ENCODE assay signal across 8 cellular contexts in genomic region chr3:128075516-128076464, GRCh38. TPM values are rescaled to one million over a fixed set of nuclear protein-coding genes. Genes with fewer than 3 reads are reported as not detected.
DNase-seq lines count a peak whose midpoint lies in the region; ATAC-seq and TF ChIP-seq lines count a peak whose summit lies in the region.

No MANE protein-coding gene starts in this region.

- no peaks in the 10 kb centered on the region for H3K27me3 ChIP-seq in CD8-positive, alpha-beta T cell (ENCODE audit: insufficient read depth, low read length)
- peaks cover 0 to 9% of the 10 kb centered on the region in 2 donors for H3K27me3 ChIP-seq in left lung

- DNase-seq in CD8-positive, alpha-beta T cell, result peak; percentile 72 to 91 (median 82)
- DNase-seq in NCI-H1105 (lab: John Stamatoyannopoulos, UW) (peak; percentile 95), dedifferentiated amniotic fluid mesenchymal stem cell (ENCODE audit: extremely low spot score) (peak; percentile 79), left lung (peak; percentile 90 to 99), NCI-H748 treated with DMSO at 0.1 percent for 48 hours (lab: John Stamatoyannopoulos, UW) (no peak)
- DNase-seq in activated CD4-positive, alpha-beta T cell treated with anti-CD3 and anti-CD28 coated beads, Interleukin-2, amount 50 U/mL, for 24 hours (ENCODE audit: low read depth in 1 of 2, low spot score in 1 of 2), result peak; percentile 67 to 77
- peak; percentile 78 for DNase-seq in stimulated activated CD4-positive, alpha-beta T cell treated with anti-CD3 and anti-CD28 coated beads, Interleukin-1b, Interleukin-23, amount 100 ng/mL, for 48 hours

- H3K36me3 Mint-ChIP-seq in CD8-positive, alpha-beta T cell, result peaks cover 52% of the 10 kb centered on the region

- TF ChIP-seq CTCF in CD8-positive, alpha-beta T cell (IDR thresholded peaks at IDR 0.05), result peak; percentile 94
- peak; percentile 97 to 100 for TF ChIP-seq CTCF in left lung (IDR thresholded peaks at IDR 0.05)

- intact Hi-C loops in CD8-positive, alpha-beta T cell (cut with DNase I, micrococcal nuclease), result loop anchor here (1.0 to 10.0 kb wide), 13 partner anchors 23 to 1199 kb away; partner anchors contain the start of genes SEC61A1 (in 2 of the 2), EEFSEC (in 1 of the 2), HMCES (in 1 of the 2) and RUVBL1 (in 1 of the 2)
- intact Hi-C loops in left lung (cut with DNase I), result no loop called here

- ATAC-seq in CD8-positive, alpha-beta T cell, result peak; percentile 91
- ATAC-seq in GM21576 (IDR thresholded peaks at IDR 0.05; ENCODE audit: unreplicated experiment) (peak; percentile 62), left lung (peak; percentile 97)

- H3K9me3 Mint-ChIP-seq in CD8-positive, alpha-beta T cell, result no peaks in the 10 kb centered on the region

- H3K9me3 ChIP-seq in CD8-positive, alpha-beta T cell (ENCODE audit: low read length), result no peaks in the 10 kb centered on the region
- H3K9me3 ChIP-seq in left lung, result no peaks in the 10 kb centered on the region

- H3K27me3 Mint-ChIP-seq in CD8-positive, alpha-beta T cell (ENCODE audit: low read depth), result peaks cover 3% of the 10 kb centered on the region

- CTCF ChIA-PET in CD8-positive, alpha-beta T cell (lab: Charles Lee), result interaction anchor here (0.6 to 1.5 kb wide), 9 partner anchors 9 to 245 kb away, joined by 3 to 5 read pairs (median 3); no protein-coding TSS in a partner anchor

- H3K4me3 Mint-ChIP-seq in CD8-positive, alpha-beta T cell, result peak overlapping the region; percentile 73

- H3K27ac ChIP-seq in CD8-positive, alpha-beta T cell (ENCODE audit: low read depth, low read length), result no peak overlapping the region
- H3K27ac ChIP-seq in left lung, result peak overlapping the region; percentile 46 to 58

- POLR2A ChIA-PET in CD8-positive, alpha-beta T cell (lab: Charles Lee), result interaction anchor here (1.5 kb wide), 1 partner anchor 48 kb away, joined by 6 read pairs; the partner anchor contains the start of gene RUVBL1

- no peak overlapping the region for H3K27ac Mint-ChIP-seq in CD8-positive, alpha-beta T cell

- H3K36me3 ChIP-seq in CD8-positive, alpha-beta T cell (ENCODE audit: insufficient read depth, low read length), result peaks cover 1% of the 10 kb centered on the region
- peaks cover 0 to 47% of the 10 kb centered on the region in 2 donors for H3K36me3 ChIP-seq in left lung

- H3K4me1 Mint-ChIP-seq in CD8-positive, alpha-beta T cell (ENCODE audit: low read depth), result peaks cover 7% of the 10 kb centered on the region

- H3K4me3 ChIP-seq in CD8-positive, alpha-beta T cell (ENCODE audit: low read depth, low read length), result peak overlapping the region; percentile 73
- H3K4me3 ChIP-seq in left lung, result peak overlapping the region; percentile 32 to 52

- peaks cover 14% of the 10 kb centered on the region for H3K4me1 ChIP-seq in CD8-positive, alpha-beta T cell (ENCODE audit: insufficient read depth, low read length)
- peaks cover 3 to 61% of the 10 kb centered on the region in 2 donors for H3K4me1 ChIP-seq in left lung

RNA-seq across cellular contexts. Expression of gene SEC61A1, which starts 23.6 kb away (rescaled TPM):
- total RNA-seq in CD8-positive, alpha-beta T cell, result 100 to 1,000 TPM; 125 to 131 TPM
- 100 to 1,000 TPM; 283 to 361 TPM for total RNA-seq in left lung

RNA-seq across cellular contexts. Expression of gene RUVBL1, which starts 47.8 kb away (rescaled TPM):
- 1 to 10 TPM; 5.1 to 5.6 TPM for total RNA-seq in CD8-positive, alpha-beta T cell
- total RNA-seq in left lung, result 10 to 100 TPM; 22.3 to 33.1 TPM

Comparison
In these comparisons a context has a peak if more than half of its experiments do, and no peak if none do; other contexts are left out.
1. intact Hi-C loops: an anchor here in CD8-positive, alpha-beta T cell (1.0 to 10.0 kb wide); none called in left lung.